Comparison of ENCODE assay signal across 8 cellular contexts in the genomic region with DNA sequence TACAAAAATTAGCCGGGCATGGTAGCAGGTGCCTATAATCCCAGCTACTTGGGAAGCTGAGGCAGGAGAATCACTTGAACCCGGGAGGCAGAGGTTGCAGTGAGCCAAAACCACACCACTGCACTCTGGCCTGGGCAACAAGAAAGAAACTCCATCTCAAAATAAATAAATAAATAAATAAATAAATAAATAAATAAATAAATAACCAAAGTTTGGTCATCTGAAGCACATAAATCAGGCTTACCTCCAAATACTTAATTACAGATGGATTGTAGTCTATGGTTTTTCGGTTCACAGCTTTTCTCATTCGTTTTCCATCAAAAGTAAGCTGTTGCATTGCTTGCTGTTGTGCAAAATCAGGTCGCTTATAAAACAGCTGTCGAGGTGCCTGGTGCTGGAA. TPM values are rescaled to one million over a fixed set of nuclear protein-coding genes. Genes with fewer than 3 reads are reported as not detected.
DNase-seq lines count a peak whose midpoint lies in the region; ATAC-seq, FAIRE-seq and TF ChIP-seq lines count a peak whose summit lies in the region.
"Not testable (repeated sequence)": the region's sequence is repeated elsewhere in the genome, so short reads cannot be mapped to it uniquely, and the experiment has no call there.

No MANE protein-coding gene starts in this region.

- H3K4me1 ChIP-seq in A549 (peaks cover 47% of the 10 kb centered on the region), IMR-90 (ENCODE audit: control insufficient read depth, insufficient read depth, low read length) (peaks cover 12% of the 10 kb centered on the region), SJSA1 (replicated peaks) (peaks cover 14% of the 10 kb centered on the region), keratinocyte (ENCODE audit: control insufficient read depth, extremely low read depth, insufficient read depth, low read length) (peaks cover 22% of the 10 kb centered on the region), skeletal muscle satellite cell (ENCODE audit: control insufficient read depth, insufficient read depth, low read length) (peaks cover 14% of the 10 kb centered on the region)

- H2AK5ac ChIP-seq in IMR-90 (ENCODE audit: low read depth, low read length): not testable (repeated sequence)

- H3K27ac ChIP-seq in A549: peak overlapping the region in 1 of 2 experiments; percentile 62; a peak in 2 of 6 replicates
- peak overlapping the region; percentile 43; the same call in 1 of the 2 replicates for H3K27ac ChIP-seq in IMR-90 (ENCODE audit: insufficient read depth, low read length)
- H3K27ac ChIP-seq in SJSA1: peak overlapping the region; percentile 83
- H3K27ac ChIP-seq in epithelial cell of prostate: peak overlapping the region; percentile 80
- peak overlapping the region; percentile 94 for H3K27ac ChIP-seq in keratinocyte (ENCODE audit: control insufficient read depth, insufficient read depth, low read length)

- not testable (repeated sequence) for H3K14ac ChIP-seq in IMR-90 (replicated peaks; ENCODE audit: low read depth, low read length)

- 0 out of 6 replicates have a peak, but pooled peaks of 1 of the 2 experiments have one; percentile 21 for ATAC-seq in A549
- ATAC-seq in IMR-90 (ENCODE audit: low read depth): not testable (repeated sequence)

- not testable (repeated sequence) for H3K9me3 Mint-ChIP-seq in MCF 10A (ENCODE audit: unreplicated experiment)

- DNase-seq in A549 (ENCODE audit: low read depth in 1 of 2, low spot score in 1 of 2); IMR-90; SJSA1 (ENCODE audit: low read depth in 1 of 2, low spot score in 2 of 2); MCF 10A (ENCODE audit: unreplicated experiment); epithelial cell of prostate (ENCODE audit: low read depth, low spot score); keratinocyte (ENCODE audit: low read depth, low spot score): not testable (repeated sequence)
- DNase-seq in G401 (ENCODE audit: low spot score): peak; percentile 7

- FAIRE-seq in A549 (lab: Jason Lieb, UNC); keratinocyte (lab: Jason Lieb, UNC): not testable (repeated sequence)

- peak overlapping the region; percentile 89 for H3K27ac Mint-ChIP-seq in MCF 10A (ENCODE audit: low read depth, unreplicated experiment)

- not testable (repeated sequence) for H3K9me1 ChIP-seq in IMR-90 (ENCODE audit: insufficient read depth, low read length); keratinocyte (ENCODE audit: control insufficient read depth, extremely low read depth, insufficient read depth, low read length)

- H2BK20ac ChIP-seq in IMR-90 (ENCODE audit: low read depth, low read length): not testable (repeated sequence)

- H3K18ac ChIP-seq in IMR-90 (ENCODE audit: low read depth, low read length): peak overlapping the region; percentile 46; the same call in 1 of the 2 replicates

- H3K9me3 ChIP-seq in A549; IMR-90 (ENCODE audit: control insufficient read depth, insufficient read depth, low read length); SJSA1 (replicated peaks); keratinocyte (ENCODE audit: control insufficient read depth, low read depth, low read length); skeletal muscle satellite cell (replicated peaks; ENCODE audit: low read length): not testable (repeated sequence)

- H3K4me3 ChIP-seq in A549; IMR-90 (ENCODE audit: insufficient read depth, low read depth, low read length); SJSA1; keratinocyte (ENCODE audit: control insufficient read depth in 2 of 3, extremely low read depth in 1 of 3, insufficient read depth in 2 of 3, low read depth in 1 of 3, low read length in 3 of 3); skeletal muscle satellite cell (ENCODE audit: low read length): not testable (repeated sequence)

- not testable (repeated sequence) for H3K27me3 ChIP-seq in IMR-90 (ENCODE audit: control insufficient read depth, insufficient read depth, low read length); SJSA1 (replicated peaks); keratinocyte (ENCODE audit: control insufficient read depth, extremely low read depth, insufficient read depth, low read length); skeletal muscle satellite cell (ENCODE audit: control insufficient read depth, insufficient read depth, low read length)

- peak overlapping the region; percentile 73 for H2BK5ac ChIP-seq in IMR-90 (ENCODE audit: low read depth, low read length, poor library complexity, severe bottlenecking)

- not testable (repeated sequence) for H4K91ac ChIP-seq in IMR-90 (ENCODE audit: insufficient read depth, low read depth, low read length)

- not testable (repeated sequence) for H3K9ac ChIP-seq in IMR-90 (ENCODE audit: low read depth, low read length); keratinocyte (ENCODE audit: control insufficient read depth, extremely low read depth, insufficient read depth, low read length); skeletal muscle satellite cell (ENCODE audit: low read depth, low read length)

- intact Hi-C loops in IMR-90 (cut with micrococcal nuclease) (loop anchor here (5.0 kb wide), 1 partner anchor 37 kb away; no protein-coding TSS in a partner anchor), MCF 10A (cut with micrococcal nuclease) (loop anchor here (5.0 kb wide), 1 partner anchor 87 kb away; a partner anchor contains a TSS)

- H4K8ac ChIP-seq in IMR-90 (ENCODE audit: low read depth in 2 of 2, low read length in 2 of 2): peak overlapping the region in 1 of 2 experiments; percentile 38; a peak in 1 of 4 replicates

- H3K27me3 Mint-ChIP-seq in MCF 10A (ENCODE audit: insufficient read depth, unreplicated experiment): not testable (repeated sequence)

- not testable (repeated sequence) for TF ChIP-seq RAD21 in A549 (conservative IDR thresholded peaks at IDR 0.05 in 1 of 2, IDR thresholded peaks at IDR 0.05 in 1 of 2); IMR-90 (IDR thresholded peaks at IDR 0.05; ENCODE audit: low read length)

- peaks cover 16 to 58% of the 10 kb centered on the region in 2 experiments; a peak in 3 of 4 replicates for H3K79me1 ChIP-seq in IMR-90 (ENCODE audit: low read depth in 1 of 2, low read length in 2 of 2)

- H2BK15ac ChIP-seq in IMR-90 (ENCODE audit: low read depth, low read length): not testable (repeated sequence)

- H2AFZ ChIP-seq in IMR-90 (replicated peaks; ENCODE audit: low read length, poor library complexity); keratinocyte (ENCODE audit: control insufficient read depth, low read length): not testable (repeated sequence)

- CTCF ChIA-PET in A549 (lab: Yijun Ruan, JAX): interaction anchor here (0.6 kb wide), 1 partner anchor 88 kb away, joined by 3 read pairs; no protein-coding TSS in a partner anchor
- CTCF ChIA-PET in IMR-90 (lab: Yijun Ruan, JAX): not testable (repeated sequence)
- CTCF ChIA-PET in MCF 10A (lab: Yijun Ruan, JAX): interaction anchor here (0.6 to 0.7 kb wide), 3 partner anchors 28 to 90 kb away, joined by 3 read pairs; no protein-coding TSS in a partner anchor

- H3K36me3 ChIP-seq in IMR-90 (ENCODE audit: control insufficient read depth, insufficient read depth, low read length) (peaks cover 13% of the 10 kb centered on the region), SJSA1 (peaks cover 36% of the 10 kb centered on the region), skeletal muscle satellite cell (ENCODE audit: insufficient read depth, low read length) (peaks cover 13% of the 10 kb centered on the region)
- not testable (repeated sequence) for H3K36me3 ChIP-seq in keratinocyte (ENCODE audit: control insufficient read depth in 2 of 2, extremely low read depth in 1 of 2, insufficient read depth in 2 of 2, low read length in 2 of 2)

- H3K4ac ChIP-seq in IMR-90 (ENCODE audit: low read depth, low read length): not testable (repeated sequence)

- H3K4me1 Mint-ChIP-seq in MCF 10A (ENCODE audit: insufficient read depth, unreplicated experiment): peaks cover 18% of the 10 kb centered on the region

- peaks cover 28% of the 10 kb centered on the region for H4K20me1 ChIP-seq in IMR-90 (ENCODE audit: insufficient read depth, low read length)
- H4K20me1 ChIP-seq in keratinocyte (ENCODE audit: control insufficient read depth, extremely low read depth, insufficient read depth, low read length): not testable (repeated sequence)

- not testable (repeated sequence) for H3K56ac ChIP-seq in IMR-90 (ENCODE audit: extremely low read depth, insufficient read depth, low read length)

- TF ChIP-seq EP300 in A549 (IDR thresholded peaks at IDR 0.05): not testable (repeated sequence)

- POLR2A ChIA-PET in A549 (lab: Yijun Ruan, JAX); IMR-90 (lab: Charles Lee; ENCODE audit: unreplicated experiment): not testable (repeated sequence)
- POLR2A ChIA-PET in MCF 10A (lab: Yijun Ruan, JAX): interaction anchor here (0.9 to 2.6 kb wide), 2 partner anchors 39 to 44 kb away, joined by 3 to 32 read pairs; a partner anchor contains a TSS

- H2AK9ac ChIP-seq in IMR-90 (replicated peaks; ENCODE audit: low read depth, low read length, poor library complexity): not testable (repeated sequence)

- TF ChIP-seq CTCF in A549 (IDR thresholded peaks at IDR 0.05); IMR-90 (conservative IDR thresholded peaks at IDR 0.05; ENCODE audit: low read depth, low read length); MCF 10A (IDR thresholded peaks at IDR 0.05; ENCODE audit: unreplicated experiment); keratinocyte (optimal IDR thresholded peaks at IDR 0.05 in 1 of 3, IDR thresholded peaks at IDR 0.05 in 1 of 3, conservative IDR thresholded peaks at IDR 0.05 in 1 of 3; ENCODE audit: extremely low read depth in 1 of 3, insufficient read depth in 2 of 3, low read length in 3 of 3): not testable (repeated sequence)

- H3K23ac ChIP-seq in IMR-90 (ENCODE audit: low read depth, low read length): not testable (repeated sequence)

- dilution Hi-C loops in IMR-90 (cut with HindIII; ENCODE audit: low sequenced_read_pairs, unreplicated experiment); keratinocyte (cut with MboI; ENCODE audit: extremely low pct_ligation_motif_present, low sequenced_read_pairs): not testable (repeated sequence)

- BruUV-seq in IMR-90 (replicated peaks; lab: Mats Ljungman, UMichigan); MCF 10A (replicated peaks; lab: Mats Ljungman, UMichigan): not testable (repeated sequence)

- not testable (repeated sequence) for H3K4me3 Mint-ChIP-seq in MCF 10A (ENCODE audit: unreplicated experiment)

- TF ChIP-seq POLR2A in A549 (IDR thresholded peaks at IDR 0.05; ENCODE audit: low read length); IMR-90 (IDR thresholded peaks at IDR 0.05; ENCODE audit: low read depth, low read length): not testable (repeated sequence)

- 86% methylated on average over 6 of the region's 6 CpGs for WGBS in A549 (ENCODE audit: missing lambda C conversion rate)
- WGBS in IMR-90 (ENCODE audit: extremely low coverage in 2 of 2, insufficient read length in 1 of 2), 2 experiments: no CpG with 5 or more reads among the region's 6 CpGs

- H3K36me3 Mint-ChIP-seq in MCF 10A (ENCODE audit: insufficient read depth, unreplicated experiment): peaks cover 21% of the 10 kb centered on the region

- H3K4me2 ChIP-seq in A549: peak overlapping the region; percentile 54
- H3K4me2 ChIP-seq in IMR-90 (ENCODE audit: low read depth, low read length): peak overlapping the region; percentile 70; the same call in 1 of the 2 replicates
- H3K4me2 ChIP-seq in keratinocyte (ENCODE audit: control insufficient read depth, extremely low read depth, insufficient read depth, low read depth, low read length): peak overlapping the region; percentile 61
- H3K4me2 ChIP-seq in skeletal muscle satellite cell (ENCODE audit: low read length): peak overlapping the region; percentile 32

- not testable (repeated sequence) for H2BK120ac ChIP-seq in IMR-90 (ENCODE audit: low read depth, low read length)

- peaks cover 25% of the 10 kb centered on the region for H3K79me2 ChIP-seq in keratinocyte (ENCODE audit: control insufficient read depth, insufficient read depth, low read length)

- in situ Hi-C loops in G401 (cut with HindIII; ENCODE audit: low sequenced_read_pairs); IMR-90 (cut with MboI; ENCODE audit: low sequenced_read_pairs): not testable (repeated sequence)

- H4K5ac ChIP-seq in IMR-90 (ENCODE audit: low read depth, low read length): peak overlapping the region; percentile 60; the same call in 1 of the 2 replicates

RNA-seq across cellular contexts. Expression of a gene that starts 40.4 kb away (rescaled TPM):
- polyA plus RNA-seq in A549 (2011; rRNA removed) (52.1 and 67.1 TPM in 2 replicates), A549 (2017; fragmentation: RNase III; extraction: RNeasy Plus Mini Kit Qiagen cat#74134 plus additional on column Dnase treatment) (21.1 to 21.3 TPM (median 21.3 TPM) in 3 replicates), IMR-90 (2012; rRNA removed) (14.9 and 19.6 TPM in 2 replicates), keratinocyte (25.4 to 44.5 TPM (median 26.5 TPM) in 3 replicates)
- 10.1 and 11.4 TPM in 2 replicates for polyA plus RNA-seq in A549 (2012; cell fraction: cytosol; rRNA removed)
- polyA plus RNA-seq in A549 (2012; cell fraction: nucleus; rRNA removed): 12.0 and 12.9 TPM in 2 replicates
- polyA minus RNA-seq in A549 (2011; rRNA and poly(A)+ RNA removed): 48.0 and 49.3 TPM in 2 replicates
- total RNA-seq in G401 (2014; rRNA removed; shearing (Covaris generic)): 33.4 and 47.6 TPM in 2 replicates
- total RNA-seq in IMR-90 (2012; rRNA removed) (41.2 and 47.8 TPM in 2 replicates), MCF 10A (2022) (46.7 and 50.0 TPM in 2 replicates)
- polyA plus RNA-seq in IMR-90 (2012; cell fraction: cytosol; rRNA removed): 2.9 and 4.0 TPM in 2 replicates
- 8.6 and 18.7 TPM in 2 replicates for polyA plus RNA-seq in IMR-90 (2012; cell fraction: nucleus; rRNA removed; ENCODE audit: low replicate concordance)
- 19.7 and 36.6 TPM in 2 replicates for total RNA-seq in SJSA1 (2014; rRNA removed; shearing (Covaris generic))
- 35.5 TPM for polyA plus RNA-seq in keratinocyte (2011; ENCODE audit: low read depth)
- 12.5 and 26.0 TPM in 2 replicates for polyA plus RNA-seq in keratinocyte (2011; cell fraction: cytosol; rRNA removed)
- 33.1 and 38.9 TPM in 2 replicates for polyA plus RNA-seq in keratinocyte (2011; cell fraction: nucleus; rRNA removed)
- polyA plus RNA-seq in keratinocyte (2012; ENCODE audit: low replicate concordance): 16.6 and 19.4 TPM in 2 replicates
- polyA minus RNA-seq in keratinocyte: 21.3 to 73.0 TPM (median 38.2 TPM) in 3 replicates
- polyA minus RNA-seq in keratinocyte (2011; cell fraction: cytosol; rRNA and poly(A)+ RNA removed): 15.3 TPM
- polyA minus RNA-seq in keratinocyte (2011; cell fraction: nucleus; rRNA and poly(A)+ RNA removed): 33.6 and 90.4 TPM in 2 replicates
- 20.5 and 24.1 TPM in 2 replicates for total RNA-seq in skeletal muscle satellite cell (2012; rRNA removed)
